In the genomic region with DNA sequence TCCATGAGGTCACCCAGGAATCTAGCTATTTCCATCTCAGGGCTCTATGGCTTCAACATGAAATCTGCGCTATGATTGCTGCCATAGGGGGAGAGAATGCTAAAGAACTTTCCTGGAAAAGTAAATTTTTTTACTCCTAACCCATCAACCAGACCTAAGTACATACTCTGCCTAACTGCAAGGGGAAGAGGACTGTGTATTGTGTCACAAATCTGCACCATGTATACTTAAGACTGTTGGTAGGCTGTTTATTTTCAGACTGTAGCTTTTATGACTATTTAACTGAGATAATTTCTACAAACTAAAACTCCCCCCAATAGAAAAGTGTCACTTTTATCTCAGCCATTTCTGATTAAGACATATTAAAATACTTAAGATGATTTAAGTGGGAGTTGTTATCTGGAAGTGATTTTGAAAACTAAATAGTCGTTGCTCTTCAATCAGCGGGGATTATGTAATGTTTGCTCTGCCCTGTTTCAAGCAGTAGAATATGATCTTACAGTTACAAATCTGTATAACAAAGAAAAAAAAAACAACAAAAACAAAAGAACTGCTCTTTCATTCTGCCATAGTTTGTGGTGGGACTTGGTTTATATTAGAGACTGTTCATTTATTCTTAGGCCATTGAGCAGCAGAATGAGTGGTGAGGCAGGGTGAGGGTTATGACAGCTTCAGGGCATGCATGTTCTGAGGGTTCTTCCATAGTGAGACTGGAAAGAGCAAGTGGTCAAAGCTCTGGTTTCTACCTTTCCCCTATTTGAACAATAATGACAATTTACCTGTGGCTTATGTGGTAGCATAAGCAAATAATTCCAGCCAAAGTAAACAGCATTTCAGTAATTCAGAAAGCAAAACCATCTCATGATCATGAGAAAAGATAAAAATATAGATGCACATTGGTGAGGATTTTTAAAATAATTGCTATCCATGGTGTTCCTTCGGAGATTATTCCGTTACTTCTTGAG, we compare ENCODE assay signal across 1 cellular context.
TF ChIP-seq lines count a peak whose summit lies in the region.

No MANE protein-coding gene starts in this region.

TF ChIP-seq in WTC11, 78 proteins besides CTCF, POLR2A, EP300 and RAD21 (continued from another document):
- TF ChIP-seq, protein P1, sequence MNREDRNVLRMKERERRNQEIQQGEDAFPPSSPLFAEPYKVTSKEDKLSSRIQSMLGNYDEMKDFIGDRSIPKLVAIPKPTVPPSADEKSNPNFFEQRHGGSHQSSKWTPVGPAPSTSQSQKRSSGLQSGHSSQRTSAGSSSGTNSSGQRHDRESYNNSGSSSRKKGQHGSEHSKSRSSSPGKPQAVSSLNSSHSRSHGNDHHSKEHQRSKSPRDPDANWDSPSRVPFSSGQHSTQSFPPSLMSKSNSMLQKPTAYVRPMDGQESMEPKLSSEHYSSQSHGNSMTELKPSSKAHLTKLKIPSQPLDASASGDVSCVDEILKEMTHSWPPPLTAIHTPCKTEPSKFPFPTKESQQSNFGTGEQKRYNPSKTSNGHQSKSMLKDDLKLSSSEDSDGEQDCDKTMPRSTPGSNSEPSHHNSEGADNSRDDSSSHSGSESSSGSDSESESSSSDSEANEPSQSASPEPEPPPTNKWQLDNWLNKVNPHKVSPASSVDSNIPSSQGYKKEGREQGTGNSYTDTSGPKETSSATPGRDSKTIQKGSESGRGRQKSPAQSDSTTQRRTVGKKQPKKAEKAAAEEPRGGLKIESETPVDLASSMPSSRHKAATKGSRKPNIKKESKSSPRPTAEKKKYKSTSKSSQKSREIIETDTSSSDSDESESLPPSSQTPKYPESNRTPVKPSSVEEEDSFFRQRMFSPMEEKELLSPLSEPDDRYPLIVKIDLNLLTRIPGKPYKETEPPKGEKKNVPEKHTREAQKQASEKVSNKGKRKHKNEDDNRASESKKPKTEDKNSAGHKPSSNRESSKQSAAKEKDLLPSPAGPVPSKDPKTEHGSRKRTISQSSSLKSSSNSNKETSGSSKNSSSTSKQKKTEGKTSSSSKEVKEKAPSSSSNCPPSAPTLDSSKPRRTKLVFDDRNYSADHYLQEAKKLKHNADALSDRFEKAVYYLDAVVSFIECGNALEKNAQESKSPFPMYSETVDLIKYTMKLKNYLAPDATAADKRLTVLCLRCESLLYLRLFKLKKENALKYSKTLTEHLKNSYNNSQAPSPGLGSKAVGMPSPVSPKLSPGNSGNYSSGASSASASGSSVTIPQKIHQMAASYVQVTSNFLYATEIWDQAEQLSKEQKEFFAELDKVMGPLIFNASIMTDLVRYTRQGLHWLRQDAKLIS (CRISPR knock-in tag; IDR thresholded peaks at IDR 0.05; ENCODE audit: borderline replicate concordance), result no peak
- TF ChIP-seq TCF7 (CRISPR knock-in tag; IDR thresholded peaks at IDR 0.05; ENCODE audit: low read depth) (no peak), SP1 (CRISPR knock-in tag; conservative IDR thresholded peaks at IDR 0.05) (no peak)
- TF ChIP-seq, protein P2, sequence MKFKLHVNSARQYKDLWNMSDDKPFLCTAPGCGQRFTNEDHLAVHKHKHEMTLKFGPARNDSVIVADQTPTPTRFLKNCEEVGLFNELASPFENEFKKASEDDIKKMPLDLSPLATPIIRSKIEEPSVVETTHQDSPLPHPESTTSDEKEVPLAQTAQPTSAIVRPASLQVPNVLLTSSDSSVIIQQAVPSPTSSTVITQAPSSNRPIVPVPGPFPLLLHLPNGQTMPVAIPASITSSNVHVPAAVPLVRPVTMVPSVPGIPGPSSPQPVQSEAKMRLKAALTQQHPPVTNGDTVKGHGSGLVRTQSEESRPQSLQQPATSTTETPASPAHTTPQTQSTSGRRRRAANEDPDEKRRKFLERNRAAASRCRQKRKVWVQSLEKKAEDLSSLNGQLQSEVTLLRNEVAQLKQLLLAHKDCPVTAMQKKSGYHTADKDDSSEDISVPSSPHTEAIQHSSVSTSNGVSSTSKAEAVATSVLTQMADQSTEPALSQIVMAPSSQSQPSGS (CRISPR knock-in tag; IDR thresholded peaks at IDR 0.05; ENCODE audit: borderline replicate concordance, low read depth), result no peak
